In genomic region chr1:153616144-153616884, GRCh38 we compare ENCODE assay signal across 15 cellular contexts. TPM values are rescaled to one million over a fixed set of nuclear protein-coding genes. Genes with fewer than 3 reads are reported as not detected.
DNase-seq lines count a peak whose midpoint lies in the region; ATAC-seq and TF ChIP-seq lines count a peak whose summit lies in the region.
"Had no signal": no experiment of that assay in that cellular context is flagged by ENCODE, and none has a peak within 500 bp of the region (broad histone marks: within the 10 kb centered on the region; RNA-seq: fewer than 3 reads in every experiment).

Gene S100A14, minus strand, starts transcription at chr1:153616325. Its CDS starts 467 bp downstream, at chr1:153615858.

- TF ChIP-seq POLR2A in vagina (IDR thresholded peaks at IDR 0.05): no peak

- peak within 1 kb of the TSS; percentile 50 to 85 for H3K27ac Mint-ChIP-seq in stimulated activated naive CD8-positive, alpha-beta T cell treated with anti-CD3 and anti-CD28 coated beads, Interleukin-15, amount 100 ng/mL, for 72 hours

- no peak for ATAC-seq in stimulated activated naive CD8-positive, alpha-beta T cell treated with anti-CD3 and anti-CD28 coated beads, Interleukin-15, amount 100 ng/mL, for 72 hours
- ATAC-seq in stimulated activated naive CD8-positive, alpha-beta T cell treated with anti-CD3 and anti-CD28 coated beads, Interleukin-15, Interleukin-2, amounts not matched to agents 100 U/mL and 50 U/mL, for 24 hours: no peak
- ATAC-seq: gastroesophageal sphincter had no signal

- H3K4me3 Mint-ChIP-seq in stimulated activated naive CD8-positive, alpha-beta T cell treated with anti-CD3 and anti-CD28 coated beads, Interleukin-15, amount 100 ng/mL, for 72 hours: no peak within 1 kb of the TSS

- H3K4me1 Mint-ChIP-seq in stimulated activated naive CD8-positive, alpha-beta T cell treated with anti-CD3 and anti-CD28 coated beads, Interleukin-15, amount 100 ng/mL, for 72 hours: no peaks in the 10 kb centered on the region

- no peak for DNase-seq in stimulated activated naive CD8-positive, alpha-beta T cell treated with anti-CD3 and anti-CD28 coated beads, Interleukin-15, amount 100 ng/mL, for 72 hours
- no peak for DNase-seq in stimulated activated naive CD8-positive, alpha-beta T cell treated with anti-CD3 and anti-CD28 coated beads, Interleukin-15, Interleukin-2, amounts not matched to agents 100 U/mL and 50 U/mL, for 24 hours
- DNase-seq in epithelial cell of prostate (ENCODE audit: low read depth, low spot score) (peak; percentile 68), vagina (ENCODE audit: extremely low spot score in 2 of 2) (no peak), NCI-H1417 (lab: John Stamatoyannopoulos, UW) (no peak), RPMI8226 (no peak), NCI-H1048 (lab: John Stamatoyannopoulos, UW) (no peak)
- DNase-seq: amniotic stem cell; NCI-H524; stimulated activated CD8-positive, alpha-beta memory T cell treated with anti-CD3 and anti-CD28 coated beads, Interleukin-4, amount 100 ng/mL, for 48 hours had no signal

- intact Hi-C loops in vagina (cut with DNase I): no loop called here

- H3K4me1 ChIP-seq in mucosa of rectum (ENCODE audit: control insufficient read depth in 2 of 2, insufficient read depth in 2 of 2, low read length in 2 of 2): peaks cover 37% of the 10 kb centered on the region in 2 donors
- peaks cover 49% of the 10 kb centered on the region for H3K4me1 ChIP-seq in vagina

- H3K4me3 ChIP-seq in mucosa of rectum (ENCODE audit: low read length in 2 of 2) (peak within 1 kb of the TSS; percentile 67 to 72), vagina (peak within 1 kb of the TSS in 1 of 2 donors; percentile 40)
- H3K4me3 ChIP-seq: gastroesophageal sphincter, ovary had no signal

- no peak for TF ChIP-seq CTCF in vagina (IDR thresholded peaks at IDR 0.05)

- H3K27me3 Mint-ChIP-seq in stimulated activated naive CD8-positive, alpha-beta T cell treated with anti-CD3 and anti-CD28 coated beads, Interleukin-15, amount 100 ng/mL, for 72 hours: no peaks in the 10 kb centered on the region

- H3K9me3 ChIP-seq in mucosa of rectum (ENCODE audit: control insufficient read depth in 2 of 2, low read length in 2 of 2): no peaks in the 10 kb centered on the region
- H3K9me3 ChIP-seq in vagina: no peaks in the 10 kb centered on the region
- H3K9me3 ChIP-seq: gastroesophageal sphincter, ovary had no signal

- H3K27me3 ChIP-seq in mucosa of rectum (ENCODE audit: control insufficient read depth in 2 of 2, insufficient read depth in 2 of 2, low read length in 2 of 2) (no peaks in the 10 kb centered on the region), vagina (no peaks in the 10 kb centered on the region)
- H3K27me3 ChIP-seq: gastroesophageal sphincter, ovary had no signal

- H3K36me3 ChIP-seq in mucosa of rectum (ENCODE audit: control insufficient read depth in 2 of 2, insufficient read depth in 2 of 2, low read length in 2 of 2) (peaks cover 0 to 2% of the 10 kb centered on the region in 2 donors), vagina (no peaks in the 10 kb centered on the region)
- H3K36me3 ChIP-seq: ovary had no signal

- H3K9me3 Mint-ChIP-seq in stimulated activated naive CD8-positive, alpha-beta T cell treated with anti-CD3 and anti-CD28 coated beads, Interleukin-15, amount 100 ng/mL, for 72 hours: no peaks in the 10 kb centered on the region

- H3K9ac ChIP-seq in mucosa of rectum (ENCODE audit: low read depth in 1 of 2, low read length in 2 of 2): peak within 1 kb of the TSS; percentile 81 to 91

- H3K27ac ChIP-seq in epithelial cell of prostate (peak within 1 kb of the TSS; percentile 100), mucosa of rectum (ENCODE audit: low read depth in 2 of 2, low read length in 2 of 2) (peak within 1 kb of the TSS; percentile 81 to 86), vagina (peak within 1 kb of the TSS; percentile 96)
- H3K27ac ChIP-seq: C4-2B, ovary, VCaP had no signal

RNA-seq across cellular contexts. Expression of gene S100A14, which starts in this region (rescaled TPM):
- total RNA-seq in vagina: 323 TPM
